ENCODE assay signal across 11 cellular contexts in genomic region chr21:25507522-25507921, GRCh38.
DNase-seq lines count a peak whose midpoint lies in the region; ATAC-seq, FAIRE-seq and TF ChIP-seq lines count a peak whose summit lies in the region.
"Had no signal": no experiment of that assay in that cellular context is flagged by ENCODE, and none has a peak within 500 bp of the region (broad histone marks: within the 10 kb centered on the region; RNA-seq: fewer than 3 reads in every experiment).

No MANE protein-coding gene starts in this region.

- no peak overlapping the region for H2AFZ ChIP-seq in trophoblast cell (ENCODE audit: insufficient read depth, low read length, poor library complexity)

- no peak overlapping the region for H2BK120ac ChIP-seq in trophoblast cell (ENCODE audit: insufficient read depth, low read length, poor library complexity)

- H2AK5ac ChIP-seq in trophoblast cell (ENCODE audit: low read length) = no peak overlapping the region

- no peak overlapping the region for H2BK12ac ChIP-seq in trophoblast cell (ENCODE audit: low read length)

- intact Hi-C loops in esophagus muscularis mucosa (cut with DNase I) = no loop called here

- no peak overlapping the region for H4K91ac ChIP-seq in trophoblast cell (ENCODE audit: low read depth, low read length)

- H3K4me1 Mint-ChIP-seq in central memory CD8-positive, alpha-beta T cell = no peaks in the 10 kb centered on the region

- peak; percentile 53 for ATAC-seq in GM19351 (IDR thresholded peaks at IDR 0.05; ENCODE audit: unreplicated experiment)
- peak; percentile 35 for ATAC-seq in HG03108 (IDR thresholded peaks at IDR 0.05; ENCODE audit: unreplicated experiment)
- peak; percentile 24 for ATAC-seq in central memory CD8-positive, alpha-beta T cell (replicated peaks; ENCODE audit: extremely low read depth, poor library complexity, severe bottlenecking)

- H3K9ac ChIP-seq in trophoblast cell (ENCODE audit: low read length) = no peak overlapping the region

- no peak overlapping the region for H3K18ac ChIP-seq in trophoblast cell (ENCODE audit: low read length)

- no peak for TF ChIP-seq EP300 in esophagus muscularis mucosa (IDR thresholded peaks at IDR 0.05)

- H3K4me3 ChIP-seq in trophoblast cell (ENCODE audit: low read depth, low read length) (no peak overlapping the region), esophagus muscularis mucosa (no peak overlapping the region)
- H3K4me3 ChIP-seq: sigmoid colon had no signal

- FAIRE-seq in HTR-8/SVneo (lab: Jason Lieb, UNC) = no peak
- FAIRE-seq: keratinocyte had no signal

- H3K4me3 Mint-ChIP-seq in central memory CD8-positive, alpha-beta T cell = no peak overlapping the region
- H3K4me3 Mint-ChIP-seq: activated CD4-positive, alpha-beta T cell treated with anti-CD3 and anti-CD28 coated beads, Interleukin-2, amount 10 ng/mL, durations not matched to agents 24 days and 14 days had no signal

- TF ChIP-seq POLR2A in esophagus muscularis mucosa (IDR thresholded peaks at IDR 0.05; ENCODE audit: low read depth) = no peak

- H3K36me3 ChIP-seq in trophoblast cell (ENCODE audit: control insufficient read depth in 1 of 2, insufficient read depth in 2 of 2, low read length in 2 of 2) (no peaks in the 10 kb centered on the region), esophagus muscularis mucosa (no peaks in the 10 kb centered on the region)
- H3K36me3 ChIP-seq: sigmoid colon had no signal

- no peaks in the 10 kb centered on the region for H3K9me3 Mint-ChIP-seq in central memory CD8-positive, alpha-beta T cell

- H2BK5ac ChIP-seq in trophoblast cell (ENCODE audit: low read depth, low read length, poor library complexity) = no peak overlapping the region

- no peak overlapping the region for H3K4me2 ChIP-seq in trophoblast cell (ENCODE audit: low read length)

- H3K27me3 ChIP-seq in trophoblast cell (ENCODE audit: insufficient read depth, low read length) (no peaks in the 10 kb centered on the region), esophagus muscularis mucosa (no peaks in the 10 kb centered on the region)
- H3K27me3 ChIP-seq: sigmoid colon had no signal

- TF ChIP-seq CTCF in GM12873 (IDR thresholded peaks at IDR 0.05; ENCODE audit: insufficient read depth, low read depth, low read length, missing control alignments) (peak; percentile 66), esophagus muscularis mucosa (IDR thresholded peaks at IDR 0.05) (no peak)

- H4K8ac ChIP-seq in trophoblast cell (ENCODE audit: low read depth, low read length) = no peak overlapping the region

- DNase-seq in central memory CD8-positive, alpha-beta T cell (ENCODE audit: low spot score in 2 of 2) = no peak
- DNase-seq in HTR-8/SVneo (ENCODE audit: insufficient read length, low spot score) (no peak), trophoblast cell (no peak), esophagus muscularis mucosa (ENCODE audit: extremely low spot score) (no peak)
- DNase-seq in activated CD8-positive, alpha-beta memory T cell treated with anti-CD3 and anti-CD28 coated beads for 24 hours = no peak
- DNase-seq: activated CD4-positive, alpha-beta T cell treated with anti-CD3 and anti-CD28 coated beads, Interleukin-2, amount 10 ng/mL, durations not matched to agents 24 days and 14 days; sigmoid colon had no signal

- no peak overlapping the region for H3K23ac ChIP-seq in trophoblast cell (ENCODE audit: low read length)

- no peak overlapping the region for H3K27ac Mint-ChIP-seq in central memory CD8-positive, alpha-beta T cell (ENCODE audit: low read depth)

- H3K79me2 ChIP-seq in trophoblast cell (ENCODE audit: control insufficient read depth, insufficient read depth, low read length, poor library complexity) = no peaks in the 10 kb centered on the region

- H3K36me3 Mint-ChIP-seq in central memory CD8-positive, alpha-beta T cell (ENCODE audit: insufficient read depth) = no peaks in the 10 kb centered on the region

- H3K4me1 ChIP-seq in trophoblast cell (ENCODE audit: control insufficient read depth in 1 of 2, insufficient read depth in 2 of 2, low read length in 2 of 2) (no peaks in the 10 kb centered on the region), esophagus muscularis mucosa (no peaks in the 10 kb centered on the region)
- H3K4me1 ChIP-seq: sigmoid colon had no signal

- H3K27me3 Mint-ChIP-seq in central memory CD8-positive, alpha-beta T cell = peaks cover 21% of the 10 kb centered on the region
- H3K27me3 Mint-ChIP-seq: activated CD4-positive, alpha-beta T cell treated with anti-CD3 and anti-CD28 coated beads, Interleukin-2, amount 10 ng/mL, durations not matched to agents 24 days and 14 days had no signal

- no peaks in the 10 kb centered on the region for H3K9me3 ChIP-seq in trophoblast cell (ENCODE audit: insufficient read depth, low read depth, low read length)
- no peaks in the 10 kb centered on the region for H3K9me3 ChIP-seq in esophagus muscularis mucosa

- no peaks in the 10 kb centered on the region for H3K79me1 ChIP-seq in trophoblast cell (ENCODE audit: low read length)

- no peak overlapping the region for H3K27ac ChIP-seq in trophoblast cell (ENCODE audit: low read depth, low read length)
- H3K27ac ChIP-seq in esophagus muscularis mucosa (replicated peaks in 1 of 4) = no peak overlapping the region
- H3K27ac ChIP-seq: sigmoid colon had no signal

- H3K14ac ChIP-seq in trophoblast cell (ENCODE audit: low read length) = no peak overlapping the region

- H3K4ac ChIP-seq in trophoblast cell (ENCODE audit: low read depth, low read length) = no peak overlapping the region

- no peak overlapping the region for H4K12ac ChIP-seq in trophoblast cell (ENCODE audit: low read depth, low read length)
